11 cellular contexts compared by ENCODE assay signal in the genomic region with DNA sequence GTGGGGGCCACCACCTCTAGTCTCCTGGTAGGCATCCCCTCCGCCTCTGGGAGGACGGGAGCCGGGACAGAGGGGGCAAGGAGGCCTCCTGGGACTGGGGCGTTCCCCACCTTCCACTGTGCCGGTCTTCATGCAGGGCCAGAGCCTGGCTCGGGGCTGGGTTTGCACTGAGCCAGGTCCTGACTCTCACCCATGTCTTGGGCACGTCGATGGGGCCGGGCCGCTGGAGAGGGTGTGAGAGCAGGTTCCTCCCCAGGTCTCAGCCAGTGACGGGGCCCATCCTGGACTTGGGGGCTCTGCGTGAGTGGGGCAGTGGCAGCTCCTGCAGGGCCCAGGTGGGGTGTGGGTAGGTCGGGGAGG.
"Had no signal": no experiment of that assay in that cellular context is flagged by ENCODE, and none has a peak within 500 bp of the region (broad histone marks: within the 10 kb centered on the region; RNA-seq: fewer than 3 reads in every experiment).

No MANE protein-coding gene starts in this region.

- ATAC-seq: psoas muscle; stimulated activated effector memory CD8-positive, alpha-beta T cell treated with anti-CD3 and anti-CD28 coated beads, Interleukin-12 subunit alpha, Interleukin-12 subunit beta, amount 100 ng/mL, for 72 hours had no signal

- H3K9me3 ChIP-seq: adrenal gland, esophagus muscularis mucosa, psoas muscle had no signal

- H3K27ac ChIP-seq: adrenal gland, esophagus muscularis mucosa, psoas muscle, SK-N-MC, tibial artery had no signal

- H3K27me3 ChIP-seq: adrenal gland, esophagus muscularis mucosa, tibial artery had no signal

- H3K4me3 ChIP-seq: adrenal gland, esophagus muscularis mucosa, psoas muscle, SK-N-MC, tibial artery had no signal

- H3K36me3 ChIP-seq: adrenal gland, esophagus muscularis mucosa, tibial artery had no signal

- DNase-seq: activated CD4-positive, alpha-beta T cell treated with anti-CD3 and anti-CD28 coated beads, Interleukin-2, amount 50 U/mL, for 48 hours; activated CD4-positive, CD25-positive, alpha-beta regulatory T cell treated with anti-CD3 and anti-CD28 coated beads, Interleukin-2, amount 50 U/mL, for 72 hours; adrenal gland; caudate nucleus; hippocampal formation; T-helper 9 cell had no signal
